ENCODE assay signal across 19 cellular contexts in the genomic region with DNA sequence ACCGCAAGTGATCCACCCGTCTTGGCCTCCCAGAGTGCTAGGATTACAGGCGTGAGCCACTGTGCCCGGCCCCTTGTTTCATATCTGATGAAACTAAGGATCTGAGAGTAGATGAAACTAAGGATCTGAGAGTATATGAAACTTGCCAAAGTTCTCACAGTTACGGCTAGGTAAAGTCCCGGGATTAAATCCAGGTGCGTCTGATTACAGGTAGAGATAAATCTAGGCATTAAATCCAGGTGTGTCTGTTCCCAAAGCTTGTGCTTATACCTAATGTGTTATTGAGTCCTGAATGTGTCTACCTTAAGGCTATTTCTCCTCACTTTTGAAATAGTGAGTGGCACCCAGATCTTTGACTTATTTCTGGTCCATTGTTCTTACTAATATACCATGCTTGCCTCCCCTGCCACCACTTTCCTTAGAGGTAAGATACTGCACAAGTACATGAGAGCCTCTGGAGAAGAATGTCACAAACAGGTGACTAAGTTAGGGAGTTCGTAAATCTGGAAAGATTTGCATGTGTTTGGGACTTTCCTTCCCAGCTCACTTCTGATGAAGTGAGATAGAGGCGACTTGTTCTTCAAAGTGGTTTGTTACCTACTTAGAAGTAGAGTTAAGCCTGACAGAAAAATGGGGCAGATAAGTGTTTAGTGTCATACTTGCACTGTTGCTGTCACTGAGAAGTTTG.
DNase-seq lines count a peak whose midpoint lies in the region; ATAC-seq and TF ChIP-seq lines count a peak whose summit lies in the region.
"Had no signal": no experiment of that assay in that cellular context is flagged by ENCODE, and none has a peak within 500 bp of the region (broad histone marks: within the 10 kb centered on the region; RNA-seq: fewer than 3 reads in every experiment).

No MANE protein-coding gene starts in this region.

- no peak for TF ChIP-seq POLR2A in body of pancreas (IDR thresholded peaks at IDR 0.05)

- H3K36me3 ChIP-seq in body of pancreas (replicated peaks in 1 of 2; ENCODE audit: insufficient read depth in 1 of 2, low read depth in 2 of 2): no peaks in the 10 kb centered on the region
- H3K36me3 ChIP-seq: SJSA1 had no signal

- H3K27me3 ChIP-seq in body of pancreas: no peaks in the 10 kb centered on the region
- H3K27me3 ChIP-seq: SJSA1 had no signal

- no peaks in the 10 kb centered on the region for H3K27me3 Mint-ChIP-seq in activated T-cell treated with anti-CD3 and anti-CD28 coated beads, Interleukin-2, amount 50 U/mL, for 24 hours

- intact Hi-C loops in body of pancreas (cut with DNase I): no loop called here

- H3K4me1 Mint-ChIP-seq in activated T-cell treated with anti-CD3 and anti-CD28 coated beads, Interleukin-2, amount 50 U/mL, for 24 hours (ENCODE audit: low read depth): peaks cover 28% of the 10 kb centered on the region

- no peaks in the 10 kb centered on the region for H3K9me3 Mint-ChIP-seq in activated T-cell treated with anti-CD3 and anti-CD28 coated beads, Interleukin-2, amount 50 U/mL, for 24 hours

- H3K36me3 Mint-ChIP-seq in activated T-cell treated with anti-CD3 and anti-CD28 coated beads, Interleukin-2, amount 50 U/mL, for 24 hours (ENCODE audit: low read depth): peaks cover 3% of the 10 kb centered on the region

- H3K27ac ChIP-seq in body of pancreas: peak overlapping the region; percentile 33 to 70 (median 64)
- H3K27ac ChIP-seq: C4-2B, SJSA1 had no signal

- no peak overlapping the region for H3K4me3 Mint-ChIP-seq in activated T-cell treated with anti-CD3 and anti-CD28 coated beads, Interleukin-2, amount 50 U/mL, for 24 hours

- no peak for DNase-seq in activated T-cell treated with anti-CD3 and anti-CD28 coated beads, Interleukin-2, amount 50 U/mL, for 24 hours
- DNase-seq in activated T-cell treated with anti-CD3 and anti-CD28 coated beads, Interleukin-2, amount 50 U/mL, for 48 hours: no peak
- peak; percentile 30 to 52 (median 44) for DNase-seq in body of pancreas
- DNase-seq in A172 (ENCODE audit: low spot score): no peak
- no peak for DNase-seq in NCI-H1417 treated with DMSO at 0.1 percent for 48 hours (lab: John Stamatoyannopoulos, UW)
- DNase-seq: GF-D8, HCEC 1CT, Karpas-422, MM.1S, NCI-H1092 treated with DMSO at 0.1 percent for 48 hours, NCI-H1694, NCI-H2107, NCI-H2227 treated with DMSO at 0.1 percent for 48 hours, NCI-H524 had no signal

- peak; percentile 33 for ATAC-seq in GM18502 (IDR thresholded peaks at IDR 0.05; ENCODE audit: poor library complexity, unreplicated experiment)
- ATAC-seq in HG03442 (IDR thresholded peaks at IDR 0.05; ENCODE audit: unreplicated experiment): peak; percentile 31
- peak; percentile 82 for ATAC-seq in body of pancreas
- no peak for ATAC-seq in GM21825 (IDR thresholded peaks at IDR 0.05; ENCODE audit: unreplicated experiment)

- no peak for TF ChIP-seq CTCF in body of pancreas (IDR thresholded peaks at IDR 0.05)

- WGBS in body of pancreas, 2 donors: 28 to 47% methylated on average over 5 to 9 of the region's 9 CpGs

- no peaks in the 10 kb centered on the region for H3K9me3 ChIP-seq in body of pancreas
- H3K9me3 ChIP-seq: SJSA1 had no signal

- peak overlapping the region; percentile 12 for H3K27ac Mint-ChIP-seq in activated T-cell treated with anti-CD3 and anti-CD28 coated beads, Interleukin-2, amount 50 U/mL, for 24 hours

- peaks cover 15% of the 10 kb centered on the region for H3K4me1 ChIP-seq in body of pancreas
- H3K4me1 ChIP-seq: SJSA1 had no signal

- H3K4me3 ChIP-seq in body of pancreas: no peak overlapping the region
- H3K4me3 ChIP-seq: SJSA1 had no signal

Comparison
In these comparisons a context has a peak if more than half of its experiments do, and no peak if none do; other contexts are left out.
1. DNase-seq: peak in body of pancreas (4 of 4); none in activated T-cell treated with anti-CD3 and anti-CD28 coated beads, Interleukin-2, amount 50 U/mL, for 24 hours (single experiment), activated T-cell treated with anti-CD3 and anti-CD28 coated beads, Interleukin-2, amount 50 U/mL, for 48 hours (0 of 2), A172 (single experiment) and NCI-H1417 treated with DMSO at 0.1 percent for 48 hours (single experiment).